ENCODE assay signal across 9 cellular contexts in genomic region chr18:38491195-38491594, GRCh38.
"Had no signal": no experiment of that assay in that cellular context is flagged by ENCODE, and none has a peak within 500 bp of the region (broad histone marks: within the 10 kb centered on the region; RNA-seq: fewer than 3 reads in every experiment).

No MANE protein-coding gene starts in this region.

- ATAC-seq: GM23338, HCT116 had no signal

- H3K9ac ChIP-seq: GM23248 had no signal

- DNase-seq: GM23248, GOT3, H7, H9, HCEC 1CT, HFFc6 had no signal

- H3K4me1 ChIP-seq: HAP-1 had no signal

- H3K9me3 ChIP-seq: HAP-1 had no signal

- H3K4me3 ChIP-seq: GM23248, GM23338, HAP-1 had no signal

- H3K27ac ChIP-seq: GM23248 had no signal

- H2AFZ ChIP-seq: GM23248, GM23338 had no signal

- H3K4me3 Mint-ChIP-seq: GM23338, H9, HFFc6 had no signal

- H3K27ac Mint-ChIP-seq: GM23338, H9, HFFc6 had no signal

- H3K9me3 Mint-ChIP-seq: GM23338, H9 had no signal

- H3K36me3 ChIP-seq: HAP-1 had no signal

- H3K4me2 ChIP-seq: GM23338 had no signal
